ENCODE assay signal across 8 cellular contexts in the genomic region with DNA sequence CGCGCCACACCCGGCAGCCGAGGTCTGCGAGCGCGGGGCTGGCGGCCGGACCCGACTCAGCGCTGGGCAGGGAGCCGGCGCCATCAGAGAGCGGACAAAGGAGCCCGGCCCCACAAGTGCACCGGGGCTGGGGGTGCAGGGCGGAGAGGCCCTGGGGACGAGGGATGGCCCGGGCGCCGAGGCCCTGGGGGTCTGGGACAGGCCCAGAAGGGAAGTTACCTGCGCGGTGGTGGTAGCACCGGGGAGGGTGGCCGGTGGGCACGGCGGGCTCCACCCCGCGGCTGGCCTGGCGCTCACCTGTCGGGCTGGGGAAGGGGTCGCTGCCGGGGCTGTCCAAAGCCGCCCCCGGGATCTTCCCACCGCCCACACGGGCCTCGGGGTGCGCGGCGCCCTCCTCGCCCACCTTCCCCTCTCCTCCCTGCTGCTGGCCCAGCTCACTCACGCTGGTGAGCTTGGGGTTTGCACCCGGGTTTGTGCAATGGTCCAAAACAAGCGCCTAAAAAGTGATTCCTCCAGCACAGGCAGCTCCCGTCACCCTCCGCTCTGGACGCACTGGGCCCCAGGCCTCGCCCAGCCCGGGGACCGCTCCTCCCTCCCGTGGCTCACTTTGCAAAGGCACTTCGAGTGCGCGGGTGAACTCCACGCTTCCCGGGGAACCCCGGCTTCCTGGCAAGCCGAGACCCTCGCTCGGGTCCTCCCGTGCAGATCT. TPM values are rescaled to one million over a fixed set of nuclear protein-coding genes. Genes with fewer than 3 reads are reported as not detected.
DNase-seq lines count a peak whose midpoint lies in the region; ATAC-seq and TF ChIP-seq lines count a peak whose summit lies in the region.

A gene with protein sequence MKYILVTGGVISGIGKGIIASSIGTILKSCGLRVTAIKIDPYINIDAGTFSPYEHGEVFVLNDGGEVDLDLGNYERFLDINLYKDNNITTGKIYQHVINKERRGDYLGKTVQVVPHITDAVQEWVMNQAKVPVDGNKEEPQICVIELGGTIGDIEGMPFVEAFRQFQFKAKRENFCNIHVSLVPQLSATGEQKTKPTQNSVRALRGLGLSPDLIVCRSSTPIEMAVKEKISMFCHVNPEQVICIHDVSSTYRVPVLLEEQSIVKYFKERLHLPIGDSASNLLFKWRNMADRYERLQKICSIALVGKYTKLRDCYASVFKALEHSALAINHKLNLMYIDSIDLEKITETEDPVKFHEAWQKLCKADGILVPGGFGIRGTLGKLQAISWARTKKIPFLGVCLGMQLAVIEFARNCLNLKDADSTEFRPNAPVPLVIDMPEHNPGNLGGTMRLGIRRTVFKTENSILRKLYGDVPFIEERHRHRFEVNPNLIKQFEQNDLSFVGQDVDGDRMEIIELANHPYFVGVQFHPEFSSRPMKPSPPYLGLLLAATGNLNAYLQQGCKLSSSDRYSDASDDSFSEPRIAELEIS (minus strand): TSS at position 554 of the 709 bp plus-strand sequence. CDS start 9,767 bp downstream, outside the sequence.

- H3K4me3 ChIP-seq in muscle layer of colon (ENCODE audit: low read depth in 1 of 2, low read length in 2 of 2) = peak within 1 kb of the TSS; percentile 62 to 63
- H3K4me3 ChIP-seq in subcutaneous abdominal adipose tissue (ENCODE audit: low read depth in 1 of 5, low read length in 5 of 5) = peak within 1 kb of the TSS; percentile 65 to 82 (median 79)

- H3K27me3 ChIP-seq in muscle layer of colon (ENCODE audit: control insufficient read depth in 1 of 2, insufficient read depth in 2 of 2, low read length in 2 of 2) (peaks cover 0 to 21% of the 10 kb centered on the region in 2 donors), subcutaneous abdominal adipose tissue (ENCODE audit: control insufficient read depth in 5 of 5, insufficient read depth in 4 of 5, low read length in 5 of 5) (peaks cover 0 to 16% (median 4%) of the 10 kb centered on the region in 5 donors)

- H3K36me3 ChIP-seq in muscle layer of colon (ENCODE audit: insufficient read depth, low read length) = no peaks in the 10 kb centered on the region
- no peaks in the 10 kb centered on the region for H3K36me3 ChIP-seq in subcutaneous abdominal adipose tissue (ENCODE audit: control insufficient read depth in 5 of 5, insufficient read depth in 5 of 5, low read length in 5 of 5)

- H3K4me1 Mint-ChIP-seq in activated T-cell treated with anti-CD3 and anti-CD28 coated beads, Interleukin-2, amount 50 U/mL, for 24 hours (ENCODE audit: low read depth) = peaks cover 14% of the 10 kb centered on the region

- no peaks in the 10 kb centered on the region for H3K9me3 Mint-ChIP-seq in activated T-cell treated with anti-CD3 and anti-CD28 coated beads, Interleukin-2, amount 50 U/mL, for 24 hours

- DNase-seq in NOMO-1 (lab: John Stamatoyannopoulos, UW; ENCODE audit: unreplicated experiment in 2 of 2) = peak; percentile 71
- DNase-seq in activated T-cell treated with anti-CD3 and anti-CD28 coated beads, Interleukin-2, amount 50 U/mL, for 24 hours = peak; percentile 68

- no peak; the same call in 1 of the 2 replicates for TF ChIP-seq CTCF in C4-2B (conservative IDR thresholded peaks at IDR 0.05)

- ATAC-seq in GM19023 (IDR thresholded peaks at IDR 0.05; ENCODE audit: unreplicated experiment) = peak; percentile 80
- peak; percentile 83 for ATAC-seq in HG03139 (IDR thresholded peaks at IDR 0.05; ENCODE audit: unreplicated experiment)
- ATAC-seq in esophagus mucosa = peak; percentile 94

- peaks cover 40% of the 10 kb centered on the region for H3K27me3 Mint-ChIP-seq in activated T-cell treated with anti-CD3 and anti-CD28 coated beads, Interleukin-2, amount 50 U/mL, for 24 hours

- no peaks in the 10 kb centered on the region for H3K36me3 Mint-ChIP-seq in activated T-cell treated with anti-CD3 and anti-CD28 coated beads, Interleukin-2, amount 50 U/mL, for 24 hours (ENCODE audit: low read depth)

- peak within 1 kb of the TSS; percentile 84 for H3K4me3 Mint-ChIP-seq in activated T-cell treated with anti-CD3 and anti-CD28 coated beads, Interleukin-2, amount 50 U/mL, for 24 hours

- H3K27ac ChIP-seq in C4-2B (peak within 1 kb of the TSS; percentile 98), muscle layer of colon (ENCODE audit: low read depth, low read length) (peak within 1 kb of the TSS; percentile 70), subcutaneous abdominal adipose tissue (ENCODE audit: low read depth, low read length) (peak within 1 kb of the TSS; percentile 50)

- H3K9me3 ChIP-seq in muscle layer of colon (ENCODE audit: low read length) = no peaks in the 10 kb centered on the region
- H3K9me3 ChIP-seq in subcutaneous abdominal adipose tissue (ENCODE audit: control insufficient read depth in 5 of 5, low read length in 5 of 5) = no peaks in the 10 kb centered on the region

- peak within 1 kb of the TSS; percentile 33 for H3K9ac ChIP-seq in muscle layer of colon (ENCODE audit: low read length)
- H3K9ac ChIP-seq in subcutaneous abdominal adipose tissue (ENCODE audit: low read length in 5 of 5) = peak within 1 kb of the TSS in 4 of 5 donors; percentile 52 to 72 (median 62)

- peaks cover 4% of the 10 kb centered on the region for H3K4me1 ChIP-seq in muscle layer of colon (ENCODE audit: insufficient read depth, low read length)
- peaks cover 0 to 18% (median 8%) of the 10 kb centered on the region in 5 donors for H3K4me1 ChIP-seq in subcutaneous abdominal adipose tissue (ENCODE audit: control insufficient read depth in 5 of 5, insufficient read depth in 5 of 5, low read length in 5 of 5)

- H3K27ac Mint-ChIP-seq in activated T-cell treated with anti-CD3 and anti-CD28 coated beads, Interleukin-2, amount 50 U/mL, for 24 hours = peak within 1 kb of the TSS; percentile 82

RNA-seq across cellular contexts. Expression of the gene that starts here (rescaled TPM):
- 4.8 TPM for total RNA-seq in esophagus mucosa

Comparison
In these comparisons a context has a peak if more than half of its experiments do, and no peak if none do; other contexts are left out.
1. Peak in every context shown above with its lines: DNase-seq, ATAC-seq, H3K4me3 ChIP-seq and H3K27ac ChIP-seq.